ENCODE assay signal across 1 cellular context in genomic region chrX:66110112-66110511, GRCh38.
TF ChIP-seq lines count a peak whose summit lies in the region.

No MANE protein-coding gene starts in this region.

TF ChIP-seq in endothelial cell of umbilical vein, 7 proteins besides CTCF, POLR2A, EP300 and RAD21 (continued from another document):
- no peak for TF ChIP-seq EZH2 (IDR thresholded peaks at IDR 0.05; ENCODE audit: borderline replicate concordance, low read depth, low read length, severe bottlenecking)
